17 cellular contexts compared by ENCODE assay signal in the genomic region with DNA sequence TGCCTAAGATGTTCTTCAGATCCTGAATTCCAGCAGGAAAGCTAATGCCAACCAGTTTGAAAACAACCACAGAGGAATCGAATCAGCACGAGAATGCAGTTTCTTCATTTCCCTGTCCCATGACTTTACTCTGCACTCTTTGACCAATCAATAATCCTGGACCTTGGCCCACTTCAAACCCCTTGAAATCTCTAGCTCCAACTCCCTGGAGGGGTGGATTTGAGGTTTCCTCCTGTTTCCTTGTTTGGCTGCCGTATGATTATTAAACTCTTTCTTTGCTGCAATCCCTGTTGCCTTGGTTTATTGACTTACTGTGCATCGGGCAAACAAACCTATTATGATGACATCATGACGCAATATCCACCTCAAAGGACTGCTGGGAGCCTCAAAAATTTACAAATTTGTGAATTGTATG.
A peak's percentile ranks its signal among the peaks of the same experiment; 100 is the strongest.
DNase-seq lines count a peak whose midpoint lies in the region; ATAC-seq and TF ChIP-seq lines count a peak whose summit lies in the region.
"Had no signal": no experiment of that assay in that cellular context is flagged by ENCODE, and none has a peak within 500 bp of the region (broad histone marks: within the 10 kb centered on the region; RNA-seq: fewer than 3 reads in every experiment).

No MANE protein-coding gene starts in this region.

- no peaks in the 10 kb centered on the region for H3K36me3 ChIP-seq in smooth muscle cell (ENCODE audit: low read depth)
- no peaks in the 10 kb centered on the region for H3K36me3 ChIP-seq in body of pancreas (replicated peaks in 1 of 2; ENCODE audit: insufficient read depth in 1 of 2, low read depth in 2 of 2)
- H3K36me3 ChIP-seq in naive thymus-derived CD4-positive, alpha-beta T cell (ENCODE audit: control insufficient read depth in 2 of 3, insufficient read depth in 3 of 3, low read length in 3 of 3), result no peaks in the 10 kb centered on the region
- H3K36me3 ChIP-seq: BLaER1 treated with 17β-estradiol and CSF1 and Interleukin-3, amounts not matched to agents 10 nM and 100 nM had no signal

- no peak for ATAC-seq in body of pancreas
- ATAC-seq in naive thymus-derived CD4-positive, alpha-beta T cell, result no peak
- ATAC-seq: stimulated activated naive CD8-positive, alpha-beta T cell treated with anti-CD3 and anti-CD28 coated beads, Interleukin-15, amount 100 ng/mL, for 72 hours had no signal

- H3K27ac ChIP-seq in smooth muscle cell (ENCODE audit: low read depth), result peak overlapping the region; percentile 20
- no peak overlapping the region for H3K27ac ChIP-seq in body of pancreas
- H3K27ac ChIP-seq in naive thymus-derived CD4-positive, alpha-beta T cell (ENCODE audit: low read depth, low read length), result no peak overlapping the region
- H3K27ac ChIP-seq: BLaER1 treated with 17β-estradiol and CSF1 and Interleukin-3, amounts not matched to agents 10 nM and 100 nM; HL-60 had no signal

- POLR2A ChIA-PET in naive thymus-derived CD4-positive, alpha-beta T cell (lab: Charles Lee), result no interaction called here

- H3K27me3 ChIP-seq in smooth muscle cell (ENCODE audit: low read depth), result no peaks in the 10 kb centered on the region
- H3K27me3 ChIP-seq in body of pancreas, result no peaks in the 10 kb centered on the region
- no peaks in the 10 kb centered on the region for H3K27me3 ChIP-seq in naive thymus-derived CD4-positive, alpha-beta T cell (ENCODE audit: control insufficient read depth in 2 of 2, insufficient read depth in 2 of 2, low read length in 2 of 2)
- H3K27me3 ChIP-seq: BLaER1 treated with 17β-estradiol and CSF1 and Interleukin-3, amounts not matched to agents 10 nM and 100 nM had no signal

- H3K4me1 ChIP-seq in smooth muscle cell (ENCODE audit: low read depth) (peaks cover 15% of the 10 kb centered on the region), body of pancreas (no peaks in the 10 kb centered on the region)
- H3K4me1 ChIP-seq in naive thymus-derived CD4-positive, alpha-beta T cell (ENCODE audit: control insufficient read depth in 2 of 2, insufficient read depth in 2 of 2, low read length in 2 of 2), result no peaks in the 10 kb centered on the region
- H3K4me1 ChIP-seq: BLaER1 treated with 17β-estradiol and CSF1 and Interleukin-3, amounts not matched to agents 10 nM and 100 nM had no signal

- no peak for TF ChIP-seq POLR2A in body of pancreas (IDR thresholded peaks at IDR 0.05)

- H3F3A ChIP-seq in smooth muscle cell (ENCODE audit: low read depth), result peaks cover 3% of the 10 kb centered on the region

- TF ChIP-seq CTCF in fibroblast of villous mesenchyme (IDR thresholded peaks at IDR 0.05; ENCODE audit: insufficient read depth, low read depth, low read length) (no peak), smooth muscle cell (IDR thresholded peaks at IDR 0.05; ENCODE audit: borderline replicate concordance, insufficient read depth, poor library complexity, severe bottlenecking) (no peak), body of pancreas (IDR thresholded peaks at IDR 0.05) (no peak)

- intact Hi-C loops in body of pancreas (cut with DNase I), result no loop called here
- intact Hi-C loops in naive thymus-derived CD4-positive, alpha-beta T cell (cut with micrococcal nuclease), result no loop called here

- peaks cover 0 to under 1% (median 0%) of the 10 kb centered on the region in 11 donors for H3K9me3 Mint-ChIP-seq in naive thymus-derived CD4-positive, alpha-beta T cell
- H3K9me3 Mint-ChIP-seq: activated naive CD8-positive, alpha-beta T cell treated with anti-CD3 and anti-CD28 coated beads for 36 hours; stimulated activated naive CD8-positive, alpha-beta T cell treated with anti-CD3 and anti-CD28 coated beads, Interleukin-15, amount 100 ng/mL, for 72 hours had no signal

- H3K9me3 ChIP-seq in smooth muscle cell (replicated peaks; ENCODE audit: low read depth) (no peaks in the 10 kb centered on the region), body of pancreas (no peaks in the 10 kb centered on the region)
- H3K9me3 ChIP-seq in naive thymus-derived CD4-positive, alpha-beta T cell (ENCODE audit: control insufficient read depth in 2 of 3, low read length in 3 of 3), result no peaks in the 10 kb centered on the region

- no peaks in the 10 kb centered on the region for H3K4me1 Mint-ChIP-seq in naive thymus-derived CD4-positive, alpha-beta T cell
- H3K4me1 Mint-ChIP-seq: activated naive CD8-positive, alpha-beta T cell treated with anti-CD3 and anti-CD28 coated beads for 36 hours; naive B cell; stimulated activated naive CD8-positive, alpha-beta T cell treated with anti-CD3 and anti-CD28 coated beads, Interleukin-15, amount 100 ng/mL, for 72 hours had no signal

- H3K36me3 Mint-ChIP-seq in naive thymus-derived CD4-positive, alpha-beta T cell, result no peaks in the 10 kb centered on the region
- H3K36me3 Mint-ChIP-seq: activated naive CD8-positive, alpha-beta T cell treated with anti-CD3 and anti-CD28 coated beads for 36 hours had no signal

- no peaks in the 10 kb centered on the region for H3K79me2 ChIP-seq in smooth muscle cell (ENCODE audit: low read depth)

- H3K27me3 Mint-ChIP-seq in naive thymus-derived CD4-positive, alpha-beta T cell, result peaks cover 0 to 13% (median 0%) of the 10 kb centered on the region in 5 donors
- H3K27me3 Mint-ChIP-seq: stimulated activated naive CD8-positive, alpha-beta T cell treated with anti-CD3 and anti-CD28 coated beads, Interleukin-15, amount 100 ng/mL, for 72 hours had no signal

- H3K9ac ChIP-seq in smooth muscle cell (ENCODE audit: low read depth), result no peak overlapping the region
- H3K9ac ChIP-seq: BLaER1 treated with 17β-estradiol and CSF1 and Interleukin-3, amounts not matched to agents 10 nM and 100 nM had no signal

- WGBS in smooth muscle cell (ENCODE audit: low lambda C conversion rate), result 63% methylated on average over 5 of the region's 5 CpGs
- WGBS in body of pancreas, 2 donors, result 45 to 49% methylated on average over 5 of the region's 5 CpGs

- H2AFZ ChIP-seq in smooth muscle cell (ENCODE audit: low read depth), result peak overlapping the region; percentile 11

- DNase-seq in EH (ENCODE audit: low read depth) (peak; percentile 11), SW480 (ENCODE audit: low spot score) (peak; percentile 7), fibroblast of villous mesenchyme (ENCODE audit: low read depth) (peak; percentile 74), smooth muscle cell (lab: John Stamatoyannopoulos, UW; ENCODE audit: unreplicated experiment) (no peak), body of pancreas (no peak)
- no peak for DNase-seq in activated T-cell treated with anti-CD3 and anti-CD28 coated beads, Interleukin-2, amount 50 U/mL, for 48 hours
- no peak for DNase-seq in naive thymus-derived CD4-positive, alpha-beta T cell
- DNase-seq: activated naive CD8-positive, alpha-beta T cell treated with anti-CD3 and anti-CD28 coated beads for 36 hours; activated T-cell treated with anti-CD3 and anti-CD28 coated beads, Interleukin-2, amount 50 U/mL, for 1 hour; DND-41; Karpas-422; naive B cell; NCI-H2171 treated with DMSO at 0.1 percent for 48 hours; stimulated activated CD4-positive, alpha-beta T cell treated with anti-CD3 and anti-CD28 coated beads, Interleukin-15, amount 100 ng/mL, for 24 hours; stimulated activated naive CD8-positive, alpha-beta T cell treated with anti-CD3 and anti-CD28 coated beads, Interleukin-15, amount 100 ng/mL, for 72 hours had no signal

- no peak overlapping the region for H3K4me2 ChIP-seq in smooth muscle cell
- H3K4me2 ChIP-seq: BLaER1 treated with 17β-estradiol and CSF1 and Interleukin-3, amounts not matched to agents 10 nM and 100 nM had no signal

- no peaks in the 10 kb centered on the region for H4K20me1 ChIP-seq in smooth muscle cell (ENCODE audit: low read depth)
- H4K20me1 ChIP-seq: BLaER1 treated with 17β-estradiol and CSF1 and Interleukin-3, amounts not matched to agents 10 nM and 100 nM had no signal

- no peak overlapping the region for H3K27ac Mint-ChIP-seq in naive thymus-derived CD4-positive, alpha-beta T cell
- H3K27ac Mint-ChIP-seq: activated naive CD8-positive, alpha-beta T cell treated with anti-CD3 and anti-CD28 coated beads for 36 hours had no signal

- CTCF ChIA-PET in naive thymus-derived CD4-positive, alpha-beta T cell (lab: Charles Lee), result no interaction called here

- H3K4me3 Mint-ChIP-seq in naive thymus-derived CD4-positive, alpha-beta T cell, result no peak overlapping the region
- H3K4me3 Mint-ChIP-seq: activated naive CD8-positive, alpha-beta T cell treated with anti-CD3 and anti-CD28 coated beads for 36 hours; naive B cell; stimulated activated naive CD8-positive, alpha-beta T cell treated with anti-CD3 and anti-CD28 coated beads, Interleukin-15, amount 100 ng/mL, for 72 hours had no signal

- no peak overlapping the region for H3K4me3 ChIP-seq in fibroblast of villous mesenchyme (ENCODE audit: low read depth, low read length)
- no peak overlapping the region for H3K4me3 ChIP-seq in smooth muscle cell
- no peak overlapping the region for H3K4me3 ChIP-seq in body of pancreas
- no peak overlapping the region for H3K4me3 ChIP-seq in naive thymus-derived CD4-positive, alpha-beta T cell (ENCODE audit: low read length)
- H3K4me3 ChIP-seq: BLaER1 treated with 17β-estradiol and CSF1 and Interleukin-3, amounts not matched to agents 10 nM and 100 nM had no signal

Comparison
In these comparisons a context has a peak if more than half of its experiments do, and no peak if none do; other contexts are left out.
1. DNase-seq: peak in EH (single experiment), SW480 (single experiment) and fibroblast of villous mesenchyme (single experiment); none in smooth muscle cell (single experiment), body of pancreas (0 of 4), activated T-cell treated with anti-CD3 and anti-CD28 coated beads, Interleukin-2, amount 50 U/mL, for 48 hours (0 of 2) and naive thymus-derived CD4-positive, alpha-beta T cell (0 of 9).